In the genomic region with DNA sequence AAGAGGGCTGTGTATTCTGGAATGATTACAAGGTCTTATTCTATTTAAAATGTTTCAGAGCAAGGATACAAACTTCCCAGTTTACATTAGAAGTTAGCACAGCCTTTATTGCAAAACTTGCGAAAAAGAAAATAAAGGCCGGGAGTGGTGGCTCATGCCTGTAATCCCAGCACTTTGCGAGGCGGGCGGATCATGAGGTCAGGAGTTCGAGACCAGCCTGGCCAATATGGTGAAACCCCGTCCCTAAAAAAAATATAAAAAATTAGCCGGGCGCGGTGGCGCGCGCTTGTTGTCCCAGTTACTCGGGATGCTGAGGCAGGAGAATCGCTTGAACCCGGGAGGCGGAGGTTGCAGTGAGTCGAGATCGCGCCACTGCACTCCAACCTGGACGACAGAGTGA, we compare ENCODE assay signal across 1 cellular context.
TF ChIP-seq lines count a peak whose summit lies in the region.

No MANE protein-coding gene starts in this region.

TF ChIP-seq in K562, 482 proteins besides CTCF, POLR2A, EP300 and RAD21 (continued from another document):
- TF ChIP-seq ZBTB33 (CRISPR knock-in tag; IDR thresholded peaks at IDR 0.05) (peak; percentile 65), PTRF (tag; IDR thresholded peaks at IDR 0.05) (0 out of 2 replicates have a peak, but pooled peaks have one; percentile 4), BCOR (IDR thresholded peaks at IDR 0.05) (0 out of 2 replicates have a peak, but pooled peaks have one; percentile 11), CXXC5 (CRISPR knock-in tag; IDR thresholded peaks at IDR 0.05) (peak; percentile 11)
- TF ChIP-seq, protein P1, sequence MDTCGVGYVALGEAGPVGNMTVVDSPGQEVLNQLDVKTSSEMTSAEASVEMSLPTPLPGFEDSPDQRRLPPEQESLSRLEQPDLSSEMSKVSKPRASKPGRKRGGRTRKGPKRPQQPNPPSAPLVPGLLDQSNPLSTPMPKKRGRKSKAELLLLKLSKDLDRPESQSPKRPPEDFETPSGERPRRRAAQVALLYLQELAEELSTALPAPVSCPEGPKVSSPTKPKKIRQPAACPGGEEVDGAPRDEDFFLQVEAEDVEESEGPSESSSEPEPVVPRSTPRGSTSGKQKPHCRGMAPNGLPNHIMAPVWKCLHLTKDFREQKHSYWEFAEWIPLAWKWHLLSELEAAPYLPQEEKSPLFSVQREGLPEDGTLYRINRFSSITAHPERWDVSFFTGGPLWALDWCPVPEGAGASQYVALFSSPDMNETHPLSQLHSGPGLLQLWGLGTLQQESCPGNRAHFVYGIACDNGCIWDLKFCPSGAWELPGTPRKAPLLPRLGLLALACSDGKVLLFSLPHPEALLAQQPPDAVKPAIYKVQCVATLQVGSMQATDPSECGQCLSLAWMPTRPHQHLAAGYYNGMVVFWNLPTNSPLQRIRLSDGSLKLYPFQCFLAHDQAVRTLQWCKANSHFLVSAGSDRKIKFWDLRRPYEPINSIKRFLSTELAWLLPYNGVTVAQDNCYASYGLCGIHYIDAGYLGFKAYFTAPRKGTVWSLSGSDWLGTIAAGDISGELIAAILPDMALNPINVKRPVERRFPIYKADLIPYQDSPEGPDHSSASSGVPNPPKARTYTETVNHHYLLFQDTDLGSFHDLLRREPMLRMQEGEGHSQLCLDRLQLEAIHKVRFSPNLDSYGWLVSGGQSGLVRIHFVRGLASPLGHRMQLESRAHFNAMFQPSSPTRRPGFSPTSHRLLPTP (IDR thresholded peaks at IDR 0.05; ENCODE audit: borderline replicate concordance, extremely low read depth, insufficient read length), result peak; percentile 29
